Comparison of ENCODE assay signal across 1 cellular context in the genomic region with DNA sequence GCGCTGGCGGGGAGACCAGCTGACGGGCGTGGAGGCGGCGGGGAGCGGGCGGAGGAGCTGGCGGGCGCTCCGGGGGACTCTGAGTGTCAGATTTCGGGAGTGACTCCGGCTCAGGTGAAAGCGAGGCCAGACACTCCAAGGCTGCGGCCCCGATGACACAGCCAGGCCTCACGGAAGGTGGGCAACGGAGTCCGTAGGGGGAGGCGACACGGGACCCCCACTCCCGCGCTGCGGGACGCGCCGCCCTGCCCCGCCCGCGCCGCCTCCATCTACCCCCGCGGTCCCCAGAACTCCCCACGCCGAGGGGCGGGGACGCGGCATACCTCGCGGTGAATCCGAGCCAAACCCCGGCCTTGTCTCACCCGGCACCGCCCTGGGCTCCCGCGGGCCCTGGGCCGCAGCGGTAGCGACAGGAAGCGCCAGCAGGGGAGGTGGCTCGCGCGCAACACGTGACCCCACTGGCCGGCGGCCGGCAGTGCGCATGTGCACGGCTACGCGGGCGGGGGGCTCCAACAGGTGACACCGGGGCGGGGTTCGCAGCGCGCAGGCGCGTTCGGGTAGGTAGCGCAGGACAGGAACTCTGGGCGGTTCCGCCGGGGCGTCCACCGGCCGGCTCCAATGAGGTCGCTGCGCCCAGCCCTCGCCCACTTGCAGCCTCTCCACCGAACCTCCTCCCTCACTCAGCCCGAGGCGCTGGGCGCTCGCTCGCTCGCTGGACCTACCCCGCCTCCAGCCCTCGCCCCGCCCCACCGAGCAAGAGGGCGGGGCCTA.
A peak's percentile ranks its signal among the peaks of the same experiment; 100 is the strongest.
TF ChIP-seq lines count a peak whose summit lies in the region.

A gene with protein sequence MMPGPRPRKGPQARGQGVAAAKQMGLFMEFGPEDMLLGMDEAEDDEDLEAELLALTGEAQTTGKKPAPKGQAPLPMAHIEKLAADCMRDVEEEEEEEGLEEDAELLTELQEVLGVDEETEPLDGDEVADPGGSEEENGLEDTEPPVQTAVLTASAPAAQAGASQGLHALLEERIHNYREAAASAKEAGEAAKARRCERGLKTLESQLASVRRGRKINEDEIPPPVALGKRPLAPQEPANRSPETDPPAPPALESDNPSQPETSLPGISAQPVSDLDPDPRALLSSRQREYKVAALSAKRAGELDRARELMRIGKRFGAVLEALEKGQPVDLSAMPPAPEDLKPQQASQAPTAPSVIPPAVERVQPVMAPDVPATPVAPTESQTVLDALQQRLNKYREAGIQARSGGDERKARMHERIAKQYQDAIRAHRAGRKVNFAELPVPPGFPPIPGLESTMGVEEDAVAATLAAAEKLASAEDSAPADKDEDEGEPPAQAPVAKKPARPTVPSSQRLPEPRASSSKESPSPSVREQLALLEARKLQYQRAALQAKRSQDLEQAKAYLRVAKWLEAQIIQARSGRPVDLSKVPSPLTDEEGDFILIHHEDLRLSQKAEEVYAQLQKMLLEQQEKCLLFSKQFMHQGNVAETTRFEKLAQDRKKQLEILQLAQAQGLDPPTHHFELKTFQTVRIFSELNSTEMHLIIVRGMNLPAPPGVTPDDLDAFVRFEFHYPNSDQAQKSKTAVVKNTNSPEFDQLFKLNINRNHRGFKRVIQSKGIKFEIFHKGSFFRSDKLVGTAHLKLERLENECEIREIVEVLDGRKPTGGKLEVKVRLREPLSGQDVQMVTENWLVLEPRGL (minus strand): TSS at position 460 of the 771 bp plus-strand sequence. CDS start 1,585 bp downstream, outside the sequence.

TF ChIP-seq in K562, 482 proteins besides CTCF, POLR2A, EP300 and RAD21 (continued from another document and continues in another):
- TF ChIP-seq, protein P1, sequence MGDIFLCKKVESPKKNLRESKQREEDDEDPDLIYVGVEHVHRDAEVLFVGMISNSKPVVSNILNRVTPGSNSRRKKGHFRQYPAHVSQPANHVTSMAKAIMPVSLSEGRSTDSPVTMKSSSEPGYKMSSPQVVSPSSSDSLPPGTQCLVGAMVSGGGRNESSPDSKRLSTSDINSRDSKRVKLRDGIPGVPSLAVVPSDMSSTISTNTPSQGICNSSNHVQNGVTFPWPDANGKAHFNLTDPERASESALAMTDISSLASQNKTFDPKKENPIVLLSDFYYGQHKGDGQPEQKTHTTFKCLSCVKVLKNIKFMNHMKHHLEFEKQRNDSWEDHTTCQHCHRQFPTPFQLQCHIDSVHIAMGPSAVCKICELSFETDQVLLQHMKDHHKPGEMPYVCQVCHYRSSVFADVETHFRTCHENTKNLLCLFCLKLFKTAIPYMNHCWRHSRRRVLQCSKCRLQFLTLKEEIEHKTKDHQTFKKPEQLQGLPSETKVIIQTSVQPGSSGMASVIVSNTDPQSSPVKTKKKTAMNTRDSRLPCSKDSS (IDR thresholded peaks at IDR 0.05; ENCODE audit: low read depth, partially characterized antibody), result no peak
- TF ChIP-seq, protein P2, sequence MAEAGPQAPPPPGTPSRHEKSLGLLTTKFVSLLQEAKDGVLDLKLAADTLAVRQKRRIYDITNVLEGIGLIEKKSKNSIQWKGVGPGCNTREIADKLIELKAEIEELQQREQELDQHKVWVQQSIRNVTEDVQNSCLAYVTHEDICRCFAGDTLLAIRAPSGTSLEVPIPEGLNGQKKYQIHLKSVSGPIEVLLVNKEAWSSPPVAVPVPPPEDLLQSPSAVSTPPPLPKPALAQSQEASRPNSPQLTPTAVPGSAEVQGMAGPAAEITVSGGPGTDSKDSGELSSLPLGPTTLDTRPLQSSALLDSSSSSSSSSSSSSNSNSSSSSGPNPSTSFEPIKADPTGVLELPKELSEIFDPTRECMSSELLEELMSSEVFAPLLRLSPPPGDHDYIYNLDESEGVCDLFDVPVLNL (CRISPR knock-in tag; IDR thresholded peaks at IDR 0.05; ENCODE audit: low read depth), result 0 out of 2 replicates have a peak, but pooled peaks have one; percentile 75
- TF ChIP-seq MEF2D (tag; conservative IDR thresholded peaks at IDR 0.05; ENCODE audit: low read depth) (no peak), RBM15 (IDR thresholded peaks at IDR 0.05; ENCODE audit: insufficient read depth, low read length) (no peak), PML (IDR thresholded peaks at IDR 0.05; ENCODE audit: low read length) (peak; percentile 68; the same call in 1 of the 2 replicates), MECOM (CRISPR knock-in tag; IDR thresholded peaks at IDR 0.05) (no peak), EP400 (IDR thresholded peaks at IDR 0.05) (peak; percentile 78; the same call in 1 of the 2 replicates), ZNF695 (CRISPR knock-in tag; IDR thresholded peaks at IDR 0.05) (no peak), LCOR (CRISPR knock-in tag; IDR thresholded peaks at IDR 0.05) (peak; percentile 87), HNRNPUL1 (IDR thresholded peaks at IDR 0.05; ENCODE audit: low read length) (no peak), SMC3 (conservative IDR thresholded peaks at IDR 0.05; ENCODE audit: insufficient read depth, low read depth, low read length) (peak; percentile 17; the same call in 1 of the 2 replicates), MYBL2 (IDR thresholded peaks at IDR 0.05; ENCODE audit: low read depth) (no peak), MYBL2 (CRISPR knock-in tag; IDR thresholded peaks at IDR 0.05; ENCODE audit: borderline replicate concordance) (no peak), NR2C1 (IDR thresholded peaks at IDR 0.05) (no peak), NR2C1 (tag; IDR thresholded peaks at IDR 0.05) (no peak), PHF8 (IDR thresholded peaks at IDR 0.05; ENCODE audit: borderline replicate concordance, low read length) (peak; percentile 71; the same call in 1 of the 2 replicates), CHD4 (IDR thresholded peaks at IDR 0.05; ENCODE audit: insufficient read depth, insufficient replicate concordance, low read depth, low read length, poor library complexity, severe bottlenecking) (no peak), ZBED1 (IDR thresholded peaks at IDR 0.05) (no peak), TARDBP (IDR thresholded peaks at IDR 0.05) (peak; percentile 49; the same call in 1 of the 2 replicates), CREBBP (IDR thresholded peaks at IDR 0.05; ENCODE audit: low read depth, low read length) (no peak), BCOR (IDR thresholded peaks at IDR 0.05) (0 out of 2 replicates have a peak, but pooled peaks have one; percentile 3), HDAC8 (tag; IDR thresholded peaks at IDR 0.05) (peak; percentile 54; the same call in 1 of the 2 replicates), ZNF507 (tag; conservative IDR thresholded peaks at IDR 0.05) (no peak), HNRNPK (IDR thresholded peaks at IDR 0.05; ENCODE audit: low read depth, low read length, poor library complexity, severe bottlenecking) (peak; percentile 54), SAFB (IDR thresholded peaks at IDR 0.05; ENCODE audit: borderline replicate concordance, low read depth, low read length) (no peak), XRCC3 (IDR thresholded peaks at IDR 0.05) (no peak), CTBP1 (IDR thresholded peaks at IDR 0.05; ENCODE audit: borderline replicate concordance) (peak; percentile 78), PHF20 (IDR thresholded peaks at IDR 0.05; ENCODE audit: partially characterized antibody) (peak; percentile 75), ZNF436 (CRISPR knock-in tag; IDR thresholded peaks at IDR 0.05) (no peak), RFX7 (CRISPR knock-in tag; IDR thresholded peaks at IDR 0.05) (no peak), ZNF3 (CRISPR knock-in tag; IDR thresholded peaks at IDR 0.05) (no peak), ZNF324 (CRISPR knock-in tag; IDR thresholded peaks at IDR 0.05) (no peak)
- TF ChIP-seq, protein P3, sequence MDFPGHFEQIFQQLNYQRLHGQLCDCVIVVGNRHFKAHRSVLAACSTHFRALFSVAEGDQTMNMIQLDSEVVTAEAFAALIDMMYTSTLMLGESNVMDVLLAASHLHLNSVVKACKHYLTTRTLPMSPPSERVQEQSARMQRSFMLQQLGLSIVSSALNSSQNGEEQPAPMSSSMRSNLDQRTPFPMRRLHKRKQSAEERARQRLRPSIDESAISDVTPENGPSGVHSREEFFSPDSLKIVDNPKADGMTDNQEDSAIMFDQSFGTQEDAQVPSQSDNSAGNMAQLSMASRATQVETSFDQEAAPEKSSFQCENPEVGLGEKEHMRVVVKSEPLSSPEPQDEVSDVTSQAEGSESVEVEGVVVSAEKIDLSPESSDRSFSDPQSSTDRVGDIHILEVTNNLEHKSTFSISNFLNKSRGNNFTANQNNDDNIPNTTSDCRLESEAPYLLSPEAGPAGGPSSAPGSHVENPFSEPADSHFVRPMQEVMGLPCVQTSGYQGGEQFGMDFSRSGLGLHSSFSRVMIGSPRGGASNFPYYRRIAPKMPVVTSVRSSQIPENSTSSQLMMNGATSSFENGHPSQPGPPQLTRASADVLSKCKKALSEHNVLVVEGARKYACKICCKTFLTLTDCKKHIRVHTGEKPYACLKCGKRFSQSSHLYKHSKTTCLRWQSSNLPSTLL (IDR thresholded peaks at IDR 0.05), result no peak
- TF ChIP-seq, protein P4, sequence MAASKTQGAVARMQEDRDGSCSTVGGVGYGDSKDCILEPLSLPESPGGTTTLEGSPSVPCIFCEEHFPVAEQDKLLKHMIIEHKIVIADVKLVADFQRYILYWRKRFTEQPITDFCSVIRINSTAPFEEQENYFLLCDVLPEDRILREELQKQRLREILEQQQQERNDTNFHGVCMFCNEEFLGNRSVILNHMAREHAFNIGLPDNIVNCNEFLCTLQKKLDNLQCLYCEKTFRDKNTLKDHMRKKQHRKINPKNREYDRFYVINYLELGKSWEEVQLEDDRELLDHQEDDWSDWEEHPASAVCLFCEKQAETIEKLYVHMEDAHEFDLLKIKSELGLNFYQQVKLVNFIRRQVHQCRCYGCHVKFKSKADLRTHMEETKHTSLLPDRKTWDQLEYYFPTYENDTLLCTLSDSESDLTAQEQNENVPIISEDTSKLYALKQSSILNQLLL (CRISPR knock-in tag; IDR thresholded peaks at IDR 0.05; ENCODE audit: borderline replicate concordance), result no peak
- TF ChIP-seq, protein P5, sequence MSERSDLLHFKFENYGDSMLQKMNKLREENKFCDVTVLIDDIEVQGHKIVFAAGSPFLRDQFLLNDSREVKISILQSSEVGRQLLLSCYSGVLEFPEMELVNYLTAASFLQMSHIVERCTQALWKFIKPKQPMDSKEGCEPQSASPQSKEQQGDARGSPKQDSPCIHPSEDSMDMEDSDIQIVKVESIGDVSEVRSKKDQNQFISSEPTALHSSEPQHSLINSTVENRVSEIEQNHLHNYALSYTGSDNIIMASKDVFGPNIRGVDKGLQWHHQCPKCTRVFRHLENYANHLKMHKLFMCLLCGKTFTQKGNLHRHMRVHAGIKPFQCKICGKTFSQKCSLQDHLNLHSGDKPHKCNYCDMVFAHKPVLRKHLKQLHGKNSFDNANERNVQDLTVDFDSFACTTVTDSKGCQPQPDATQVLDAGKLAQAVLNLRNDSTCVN (CRISPR knock-in tag; IDR thresholded peaks at IDR 0.05), result no peak
- TF ChIP-seq, protein P6, sequence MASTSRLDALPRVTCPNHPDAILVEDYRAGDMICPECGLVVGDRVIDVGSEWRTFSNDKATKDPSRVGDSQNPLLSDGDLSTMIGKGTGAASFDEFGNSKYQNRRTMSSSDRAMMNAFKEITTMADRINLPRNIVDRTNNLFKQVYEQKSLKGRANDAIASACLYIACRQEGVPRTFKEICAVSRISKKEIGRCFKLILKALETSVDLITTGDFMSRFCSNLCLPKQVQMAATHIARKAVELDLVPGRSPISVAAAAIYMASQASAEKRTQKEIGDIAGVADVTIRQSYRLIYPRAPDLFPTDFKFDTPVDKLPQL (IDR thresholded peaks at IDR 0.05; ENCODE audit: extremely low read depth, insufficient read length), result no peak
- TF ChIP-seq, protein P7, sequence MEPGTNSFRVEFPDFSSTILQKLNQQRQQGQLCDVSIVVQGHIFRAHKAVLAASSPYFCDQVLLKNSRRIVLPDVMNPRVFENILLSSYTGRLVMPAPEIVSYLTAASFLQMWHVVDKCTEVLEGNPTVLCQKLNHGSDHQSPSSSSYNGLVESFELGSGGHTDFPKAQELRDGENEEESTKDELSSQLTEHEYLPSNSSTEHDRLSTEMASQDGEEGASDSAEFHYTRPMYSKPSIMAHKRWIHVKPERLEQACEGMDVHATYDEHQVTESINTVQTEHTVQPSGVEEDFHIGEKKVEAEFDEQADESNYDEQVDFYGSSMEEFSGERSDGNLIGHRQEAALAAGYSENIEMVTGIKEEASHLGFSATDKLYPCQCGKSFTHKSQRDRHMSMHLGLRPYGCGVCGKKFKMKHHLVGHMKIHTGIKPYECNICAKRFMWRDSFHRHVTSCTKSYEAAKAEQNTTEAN (CRISPR knock-in tag; IDR thresholded peaks at IDR 0.05), result no peak
- TF ChIP-seq, protein P8, sequence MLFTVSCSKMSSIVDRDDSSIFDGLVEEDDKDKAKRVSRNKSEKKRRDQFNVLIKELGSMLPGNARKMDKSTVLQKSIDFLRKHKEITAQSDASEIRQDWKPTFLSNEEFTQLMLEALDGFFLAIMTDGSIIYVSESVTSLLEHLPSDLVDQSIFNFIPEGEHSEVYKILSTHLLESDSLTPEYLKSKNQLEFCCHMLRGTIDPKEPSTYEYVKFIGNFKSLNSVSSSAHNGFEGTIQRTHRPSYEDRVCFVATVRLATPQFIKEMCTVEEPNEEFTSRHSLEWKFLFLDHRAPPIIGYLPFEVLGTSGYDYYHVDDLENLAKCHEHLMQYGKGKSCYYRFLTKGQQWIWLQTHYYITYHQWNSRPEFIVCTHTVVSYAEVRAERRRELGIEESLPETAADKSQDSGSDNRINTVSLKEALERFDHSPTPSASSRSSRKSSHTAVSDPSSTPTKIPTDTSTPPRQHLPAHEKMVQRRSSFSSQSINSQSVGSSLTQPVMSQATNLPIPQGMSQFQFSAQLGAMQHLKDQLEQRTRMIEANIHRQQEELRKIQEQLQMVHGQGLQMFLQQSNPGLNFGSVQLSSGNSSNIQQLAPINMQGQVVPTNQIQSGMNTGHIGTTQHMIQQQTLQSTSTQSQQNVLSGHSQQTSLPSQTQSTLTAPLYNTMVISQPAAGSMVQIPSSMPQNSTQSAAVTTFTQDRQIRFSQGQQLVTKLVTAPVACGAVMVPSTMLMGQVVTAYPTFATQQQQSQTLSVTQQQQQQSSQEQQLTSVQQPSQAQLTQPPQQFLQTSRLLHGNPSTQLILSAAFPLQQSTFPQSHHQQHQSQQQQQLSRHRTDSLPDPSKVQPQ (CRISPR knock-in tag; IDR thresholded peaks at IDR 0.05; ENCODE audit: borderline replicate concordance), result no peak
- TF ChIP-seq, protein P9, sequence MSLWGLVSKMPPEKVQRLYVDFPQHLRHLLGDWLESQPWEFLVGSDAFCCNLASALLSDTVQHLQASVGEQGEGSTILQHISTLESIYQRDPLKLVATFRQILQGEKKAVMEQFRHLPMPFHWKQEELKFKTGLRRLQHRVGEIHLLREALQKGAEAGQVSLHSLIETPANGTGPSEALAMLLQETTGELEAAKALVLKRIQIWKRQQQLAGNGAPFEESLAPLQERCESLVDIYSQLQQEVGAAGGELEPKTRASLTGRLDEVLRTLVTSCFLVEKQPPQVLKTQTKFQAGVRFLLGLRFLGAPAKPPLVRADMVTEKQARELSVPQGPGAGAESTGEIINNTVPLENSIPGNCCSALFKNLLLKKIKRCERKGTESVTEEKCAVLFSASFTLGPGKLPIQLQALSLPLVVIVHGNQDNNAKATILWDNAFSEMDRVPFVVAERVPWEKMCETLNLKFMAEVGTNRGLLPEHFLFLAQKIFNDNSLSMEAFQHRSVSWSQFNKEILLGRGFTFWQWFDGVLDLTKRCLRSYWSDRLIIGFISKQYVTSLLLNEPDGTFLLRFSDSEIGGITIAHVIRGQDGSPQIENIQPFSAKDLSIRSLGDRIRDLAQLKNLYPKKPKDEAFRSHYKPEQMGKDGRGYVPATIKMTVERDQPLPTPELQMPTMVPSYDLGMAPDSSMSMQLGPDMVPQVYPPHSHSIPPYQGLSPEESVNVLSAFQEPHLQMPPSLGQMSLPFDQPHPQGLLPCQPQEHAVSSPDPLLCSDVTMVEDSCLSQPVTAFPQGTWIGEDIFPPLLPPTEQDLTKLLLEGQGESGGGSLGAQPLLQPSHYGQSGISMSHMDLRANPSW (CRISPR knock-in tag; IDR thresholded peaks at IDR 0.05), result 0 out of 2 replicates have a peak, but pooled peaks have one; percentile 60
